ENCODE assay signal across 1 cellular context in the genomic region with DNA sequence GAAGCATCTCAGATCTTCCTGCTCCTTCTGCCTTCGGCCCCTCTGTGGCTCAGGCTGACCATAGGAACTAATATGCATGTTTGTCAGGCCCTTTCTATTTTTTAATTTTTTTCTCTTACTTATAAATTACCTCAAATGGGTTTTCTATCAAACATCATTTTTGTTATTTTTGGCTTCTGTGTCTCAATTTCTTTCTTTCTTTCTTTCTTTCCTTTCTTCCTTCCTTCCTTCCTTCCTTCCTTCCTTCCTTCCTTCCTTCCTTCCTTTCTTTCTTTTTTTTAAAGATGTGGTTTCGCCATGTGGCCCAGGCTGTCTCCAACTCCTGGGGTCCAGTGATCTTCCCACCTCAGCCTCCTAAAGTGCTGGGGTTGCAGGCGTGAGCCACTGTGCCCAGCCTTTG.
TF ChIP-seq lines count a peak whose summit lies in the region.

No MANE protein-coding gene starts in this region.

TF ChIP-seq in K562, 482 proteins besides CTCF, POLR2A, EP300 and RAD21:
- TF ChIP-seq FOSL1 (tag; conservative IDR thresholded peaks at IDR 0.05) = no peak
- TF ChIP-seq, protein P1, sequence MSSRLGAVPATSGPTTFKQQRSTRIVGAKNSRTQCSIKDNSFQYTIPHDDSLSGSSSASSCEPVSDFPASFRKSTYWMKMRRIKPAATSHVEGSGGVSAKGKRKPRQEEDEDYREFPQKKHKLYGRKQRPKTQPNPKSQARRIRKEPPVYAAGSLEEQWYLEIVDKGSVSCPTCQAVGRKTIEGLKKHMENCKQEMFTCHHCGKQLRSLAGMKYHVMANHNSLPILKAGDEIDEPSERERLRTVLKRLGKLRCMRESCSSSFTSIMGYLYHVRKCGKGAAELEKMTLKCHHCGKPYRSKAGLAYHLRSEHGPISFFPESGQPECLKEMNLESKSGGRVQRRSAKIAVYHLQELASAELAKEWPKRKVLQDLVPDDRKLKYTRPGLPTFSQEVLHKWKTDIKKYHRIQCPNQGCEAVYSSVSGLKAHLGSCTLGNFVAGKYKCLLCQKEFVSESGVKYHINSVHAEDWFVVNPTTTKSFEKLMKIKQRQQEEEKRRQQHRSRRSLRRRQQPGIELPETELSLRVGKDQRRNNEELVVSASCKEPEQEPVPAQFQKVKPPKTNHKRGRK (tag; IDR thresholded peaks at IDR 0.05) = peak; percentile 66; the same call in 1 of the 2 replicates
- TF ChIP-seq NR4A1 (CRISPR knock-in tag; IDR thresholded peaks at IDR 0.05) = no peak
- TF ChIP-seq NR4A1 (tag; IDR thresholded peaks at IDR 0.05) = no peak
